In the genomic region with DNA sequence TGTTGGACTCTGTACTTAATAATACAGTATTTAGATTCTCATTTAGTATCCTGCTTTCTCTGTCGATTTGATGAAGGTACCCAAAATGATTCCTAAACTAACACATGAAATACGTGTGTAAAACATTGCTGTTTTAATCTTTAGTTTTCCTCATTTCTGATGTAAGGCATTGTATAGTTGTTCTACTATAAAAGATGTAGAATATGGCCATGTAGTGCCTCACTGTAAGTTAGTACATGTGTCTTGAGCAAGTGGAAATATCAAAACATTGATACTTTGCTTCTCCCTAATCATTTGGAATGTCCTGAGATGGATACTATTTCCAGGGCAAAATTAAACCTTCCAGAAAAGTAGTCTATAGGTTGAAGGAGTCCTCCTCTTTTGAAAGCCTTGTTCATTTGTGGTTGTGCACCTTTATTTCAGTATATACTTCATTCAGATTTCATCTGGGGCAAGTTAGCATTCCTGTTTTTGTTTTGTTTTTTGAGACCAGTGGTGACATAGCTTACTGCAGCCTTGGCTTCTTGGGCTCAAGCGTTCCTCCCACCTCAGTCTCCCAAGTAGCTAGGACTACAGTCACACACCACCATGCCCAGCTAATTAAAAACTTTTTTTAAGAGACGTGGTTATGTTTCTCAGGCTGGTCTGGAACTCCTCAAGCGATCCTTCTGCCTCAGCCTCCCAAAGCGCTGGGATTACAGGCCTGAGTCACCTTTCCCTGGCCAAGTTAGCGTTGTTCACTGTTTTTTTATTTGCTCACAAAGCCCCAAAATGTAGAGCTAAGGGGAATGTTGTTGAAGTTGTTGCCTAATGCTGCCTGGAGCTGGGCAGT, we compare ENCODE assay signal across 1 cellular context.
TF ChIP-seq lines count a peak whose summit lies in the region.

No MANE protein-coding gene starts in this region.

TF ChIP-seq in GM12878, 131 proteins besides CTCF, POLR2A, EP300 and RAD21:
- TF ChIP-seq TCF3 (IDR thresholded peaks at IDR 0.05; ENCODE audit: borderline replicate concordance, insufficient read depth, low read depth, low read length) (no peak), HCFC1 (IDR thresholded peaks at IDR 0.05; ENCODE audit: low read length) (no peak), POLR2AphosphoS2 (IDR thresholded peaks at IDR 0.05; ENCODE audit: low read depth, low read length) (peak; percentile 65; the same call in 1 of the 2 replicates), NR2C2 (IDR thresholded peaks at IDR 0.05; ENCODE audit: borderline replicate concordance, control insufficient read depth, insufficient read length, low read depth) (no peak), CBFB (IDR thresholded peaks at IDR 0.05; ENCODE audit: low read depth) (no peak), SMAD5 (IDR thresholded peaks at IDR 0.05; ENCODE audit: low read depth) (peak; percentile 66; the same call in 1 of the 2 replicates)
- TF ChIP-seq, protein P1, sequence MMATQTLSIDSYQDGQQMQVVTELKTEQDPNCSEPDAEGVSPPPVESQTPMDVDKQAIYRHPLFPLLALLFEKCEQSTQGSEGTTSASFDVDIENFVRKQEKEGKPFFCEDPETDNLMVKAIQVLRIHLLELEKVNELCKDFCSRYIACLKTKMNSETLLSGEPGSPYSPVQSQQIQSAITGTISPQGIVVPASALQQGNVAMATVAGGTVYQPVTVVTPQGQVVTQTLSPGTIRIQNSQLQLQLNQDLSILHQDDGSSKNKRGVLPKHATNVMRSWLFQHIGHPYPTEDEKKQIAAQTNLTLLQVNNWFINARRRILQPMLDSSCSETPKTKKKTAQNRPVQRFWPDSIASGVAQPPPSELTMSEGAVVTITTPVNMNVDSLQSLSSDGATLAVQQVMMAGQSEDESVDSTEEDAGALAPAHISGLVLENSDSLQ (IDR thresholded peaks at IDR 0.05) = no peak
